Comparison of ENCODE assay signal across 11 cellular contexts in the genomic region with DNA sequence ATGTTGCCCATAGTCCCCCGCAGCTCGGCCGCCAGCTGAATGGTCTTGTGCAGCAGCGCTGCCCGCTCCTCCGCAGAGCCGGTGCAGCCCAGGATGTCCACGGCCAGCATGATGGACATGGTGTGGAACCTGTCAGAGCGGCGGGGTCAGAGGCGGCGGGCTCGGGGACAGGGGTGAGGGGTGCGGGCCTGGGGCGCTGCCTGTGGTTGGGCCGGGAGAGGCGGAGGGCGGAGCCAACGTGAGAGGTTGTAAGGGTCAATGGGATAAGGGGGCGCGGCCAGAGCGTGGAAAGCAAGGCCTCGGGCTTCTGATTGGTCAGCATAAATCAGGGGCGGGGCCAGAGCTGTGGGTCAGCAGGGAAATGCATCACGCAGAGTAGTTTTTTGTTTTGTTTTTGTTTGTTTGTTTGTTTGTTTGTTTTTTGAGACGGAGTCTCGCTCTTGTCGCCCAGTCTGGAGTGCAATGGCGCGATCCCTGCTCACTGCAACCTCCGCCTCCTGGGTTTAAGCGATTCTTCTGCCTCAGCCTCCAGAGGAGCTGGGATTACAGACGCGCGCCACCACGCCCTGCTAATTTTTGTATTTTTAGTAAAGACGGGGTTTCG. TPM values are rescaled to one million over a fixed set of nuclear protein-coding genes. Genes with fewer than 3 reads are reported as not detected.
DNase-seq lines count a peak whose midpoint lies in the region; ATAC-seq, FAIRE-seq and TF ChIP-seq lines count a peak whose summit lies in the region.
"Had no signal": no experiment of that assay in that cellular context is flagged by ENCODE, and none has a peak within 500 bp of the region (broad histone marks: within the 10 kb centered on the region; RNA-seq: fewer than 3 reads in every experiment).

No MANE protein-coding gene starts in this region.

- no peaks in the 10 kb centered on the region for H3K9me3 ChIP-seq in breast epithelium

- H3K36me3 Mint-ChIP-seq in MCF 10A (ENCODE audit: insufficient read depth, unreplicated experiment): no peaks in the 10 kb centered on the region

- H2AK5ac ChIP-seq in mesendoderm (ENCODE audit: low read length): no peak overlapping the region

- no peak for FAIRE-seq in GM12892 (lab: Jason Lieb, UNC)

- H3K56ac ChIP-seq in mesendoderm (ENCODE audit: low read length): peak overlapping the region; percentile 79

- H3K79me2 ChIP-seq in mesendoderm (ENCODE audit: control insufficient read depth, insufficient read depth, low read length): no peaks in the 10 kb centered on the region

- WGBS in mesendoderm (ENCODE audit: extremely low coverage, insufficient coverage, low lambda C conversion rate): no CpG with 5 or more reads among the region's 38 CpGs

- no peak for ATAC-seq in GM21447 (IDR thresholded peaks at IDR 0.05; ENCODE audit: unreplicated experiment)

- no peak overlapping the region for H2BK15ac ChIP-seq in mesendoderm (replicated peaks; ENCODE audit: low read depth)

- intact Hi-C loops in breast epithelium (cut with DNase I; ENCODE audit: low total_unique reads): no loop called here
- intact Hi-C loops in MCF 10A (cut with micrococcal nuclease): no loop called here

- H3K79me1 ChIP-seq in mesendoderm (ENCODE audit: low read length): no peaks in the 10 kb centered on the region

- no peaks in the 10 kb centered on the region for H3K27me3 ChIP-seq in breast epithelium
- H3K27me3 ChIP-seq in mesendoderm (ENCODE audit: insufficient read depth, low read length, poor library complexity): no peaks in the 10 kb centered on the region

- TF ChIP-seq POLR2A in breast epithelium (IDR thresholded peaks at IDR 0.05): no peak
- TF ChIP-seq POLR2A in GM12892 (IDR thresholded peaks at IDR 0.05; ENCODE audit: low read depth, low read length): no peak

- H3K4me1 ChIP-seq in breast epithelium (peaks cover 0 to 6% of the 10 kb centered on the region in 2 donors), mesendoderm (ENCODE audit: control insufficient read depth, low read depth, low read length) (no peaks in the 10 kb centered on the region)

- POLR2A ChIA-PET in MCF 10A (lab: Yijun Ruan, JAX): interaction anchor here (0.5 to 3.8 kb wide), 4 partner anchors 28 to 61 kb away, joined by 4 to 50 read pairs (median 13); partner anchors contain the start of gene FPGS

- no peaks in the 10 kb centered on the region for H3K4me1 Mint-ChIP-seq in MCF 10A (ENCODE audit: insufficient read depth, unreplicated experiment)

- no peak overlapping the region for H4K8ac ChIP-seq in mesendoderm (ENCODE audit: low read depth, low read length)

- no peaks in the 10 kb centered on the region for H3K9me3 Mint-ChIP-seq in MCF 10A (ENCODE audit: unreplicated experiment)

- H3K36me3 ChIP-seq in breast epithelium: no peaks in the 10 kb centered on the region
- H3K36me3 ChIP-seq in mesendoderm (ENCODE audit: control insufficient read depth, insufficient read depth, low read length): no peaks in the 10 kb centered on the region

- no peak overlapping the region for H3K23ac ChIP-seq in mesendoderm (ENCODE audit: low read length)

- no peak overlapping the region for H3K4me3 Mint-ChIP-seq in MCF 10A (ENCODE audit: unreplicated experiment)

- DNase-seq in breast epithelium (ENCODE audit: low spot score in 2 of 2) (no peak), MCF 10A (ENCODE audit: unreplicated experiment) (no peak), fibroblast of gingiva (ENCODE audit: low read depth) (peak; percentile 74), mesendoderm (peak; percentile 96), GM12892 (ENCODE audit: insufficient read length) (no peak), SW480 (ENCODE audit: low spot score) (no peak)
- no peak for DNase-seq in NK-92 treated with Interleukin-12 subunit alpha and Interleukin-12 subunit beta, amount 100 ng/mL, for 24 hours (lab: John Stamatoyannopoulos, UW)
- DNase-seq: amniotic stem cell, RPMI8226 had no signal

- no peak for TF ChIP-seq CTCF in breast epithelium (IDR thresholded peaks at IDR 0.05)
- TF ChIP-seq CTCF in MCF 10A (IDR thresholded peaks at IDR 0.05; ENCODE audit: unreplicated experiment): no peak

- peak overlapping the region; percentile 89 for H3K4me2 ChIP-seq in mesendoderm (ENCODE audit: low read length)

- no peak overlapping the region for H3K4ac ChIP-seq in mesendoderm (ENCODE audit: low read depth, low read length)

- H3K27ac Mint-ChIP-seq in MCF 10A (ENCODE audit: low read depth, unreplicated experiment): no peak overlapping the region

- peak overlapping the region; percentile 54 for H3K9ac ChIP-seq in mesendoderm (ENCODE audit: low read length)

- H3K4me3 ChIP-seq in breast epithelium (peak overlapping the region in 1 of 3 donors; percentile 21), mesendoderm (ENCODE audit: low read length) (no peak overlapping the region)

- peak overlapping the region; percentile 13 to 91 for H3K27ac ChIP-seq in breast epithelium
- H3K27ac ChIP-seq in mesendoderm (ENCODE audit: low read depth, low read length): no peak overlapping the region

- BruUV-seq in MCF 10A (replicated peaks; lab: Mats Ljungman, UMichigan): no TSS peak

- no peak overlapping the region for H2BK5ac ChIP-seq in mesendoderm (ENCODE audit: low read length)

- no peak overlapping the region for H3K18ac ChIP-seq in mesendoderm (ENCODE audit: low read length)

- peaks cover 3% of the 10 kb centered on the region for H3K27me3 Mint-ChIP-seq in MCF 10A (ENCODE audit: insufficient read depth, unreplicated experiment)

- H2BK120ac ChIP-seq in mesendoderm (ENCODE audit: low read depth, low read length): no peak overlapping the region

- no peak overlapping the region for H4K5ac ChIP-seq in mesendoderm (ENCODE audit: low read length)

- CTCF ChIA-PET in MCF 10A (lab: Yijun Ruan, JAX): interaction anchor here (0.9 to 1.3 kb wide), 3 partner anchors 42 to 179 kb away, joined by 3 to 6 read pairs (median 3); partner anchors contain the start of gene CDK9

RNA-seq across cellular contexts. Expression of gene TOR2A, which starts 6.8 kb away (rescaled TPM):
- total RNA-seq in breast epithelium (10 to 100 TPM in 1 of 3 donors, 1 to 10 TPM in 2; 9.5 to 16.7 (median 9.6) TPM), MCF 10A (2022) (8.4 and 11.3 TPM in 2 replicates)
- 11.5 TPM for polyA plus RNA-seq in mesendoderm (2013, experiment 1 of 2)
- polyA plus RNA-seq in mesendoderm (2013, experiment 2 of 2): 12.2 TPM
- polyA plus RNA-seq in GM12892 (2012; ENCODE audit: missing spikeins): 4.7 TPM

RNA-seq across cellular contexts. Expression of gene TTC16, which starts 26.1 kb away (rescaled TPM):
- total RNA-seq in breast epithelium (under 1 TPM; under 0.01 to 0.59 (median 0.16) TPM), MCF 10A (2022) (0.19 and 0.32 TPM in 2 replicates)
- polyA plus RNA-seq in mesendoderm (2013, experiment 1 of 2): 0.01 TPM
- not detected for polyA plus RNA-seq in mesendoderm (2013, experiment 2 of 2)
- polyA plus RNA-seq in GM12892 (2012; ENCODE audit: missing spikeins): not detected
- polyA plus RNA-seq: AG04450 had no signal

RNA-seq across cellular contexts. Expression of gene PTRH1, which starts 26.5 kb away (rescaled TPM):
- 10 to 100 TPM; 19.0 to 26.2 (median 23.3) TPM for total RNA-seq in breast epithelium
- 35.2 and 37.8 TPM in 2 replicates for total RNA-seq in MCF 10A (2022)
- polyA plus RNA-seq in mesendoderm (2013, experiment 1 of 2): 6.1 TPM
- 6.9 TPM for polyA plus RNA-seq in mesendoderm (2013, experiment 2 of 2)
- polyA plus RNA-seq in GM12892 (2012; ENCODE audit: missing spikeins): 1.7 TPM

RNA-seq across cellular contexts. Expression of gene CFAP157, which starts 35.1 kb away (rescaled TPM):
- total RNA-seq in breast epithelium: 1 to 10 TPM in 2 of 3 donors, not detected in 1; 2.0 TPM
- total RNA-seq in MCF 10A (2022): not detected in 2 replicates
- not detected for polyA plus RNA-seq in mesendoderm (2013, experiment 1 of 2)
- polyA plus RNA-seq in mesendoderm (2013, experiment 2 of 2): 0.01 TPM
- 0.25 TPM for polyA plus RNA-seq in GM12892 (2012; ENCODE audit: missing spikeins)
- polyA plus RNA-seq: AG04450 had no signal

RNA-seq across cellular contexts. Expression of gene SH2D3C, which starts 36.5 kb away (rescaled TPM):
- total RNA-seq in breast epithelium (10 to 100 TPM in 1 of 3 donors, 1 to 10 TPM in 2; 6.0 to 15.4 (median 6.9) TPM), MCF 10A (2022) (not detected in 2 replicates)
- 2.0 TPM for polyA plus RNA-seq in mesendoderm (2013, experiment 1 of 2)
- 2.3 TPM for polyA plus RNA-seq in mesendoderm (2013, experiment 2 of 2)
- polyA plus RNA-seq in GM12892 (2012; ENCODE audit: missing spikeins): 6.4 TPM
- polyA plus RNA-seq: AG04450 had no signal

Comparison
In these comparisons a context has a peak if more than half of its experiments do, and no peak if none do; other contexts are left out.
1. DNase-seq: peak in fibroblast of gingiva (single experiment) and mesendoderm (single experiment); none in breast epithelium (0 of 2), MCF 10A (single experiment), GM12892 (single experiment), SW480 (single experiment) and NK-92 treated with Interleukin-12 subunit alpha and Interleukin-12 subunit beta, amount 100 ng/mL, for 24 hours (single experiment).